Comparison of ENCODE assay signal across 24 cellular contexts in the genomic region with DNA sequence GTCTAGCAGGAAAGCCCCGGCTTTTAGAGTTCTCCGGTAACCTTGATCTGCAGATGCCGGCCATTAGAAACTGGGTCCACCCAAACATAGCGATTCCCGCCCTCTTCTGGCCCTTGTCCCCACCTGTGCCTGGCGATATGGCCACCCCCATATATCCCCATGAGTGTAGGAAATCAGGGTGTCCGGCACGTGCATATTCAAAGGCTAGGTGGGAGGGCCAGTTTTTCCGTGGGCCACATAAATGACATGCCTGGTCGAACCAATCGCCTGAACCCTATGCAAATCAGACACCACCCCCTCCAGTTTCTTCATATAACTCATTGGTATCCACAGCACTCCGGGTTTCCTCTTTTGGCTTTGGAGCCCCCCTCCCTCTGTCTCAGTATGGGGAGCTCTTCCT. TPM values are rescaled to one million over a fixed set of nuclear protein-coding genes. Genes with fewer than 3 reads are reported as not detected.
DNase-seq lines count a peak whose midpoint lies in the region; ATAC-seq, FAIRE-seq and TF ChIP-seq lines count a peak whose summit lies in the region.
"Had no signal": no experiment of that assay in that cellular context is flagged by ENCODE, and none has a peak within 500 bp of the region (broad histone marks: within the 10 kb centered on the region; RNA-seq: fewer than 3 reads in every experiment).

No MANE protein-coding gene starts in this region.

- POLR2A ChIA-PET in HepG2 (lab: Yijun Ruan, JAX) (no interaction called here), endothelial cell of umbilical vein (lab: Charles Lee) (interaction anchor here (1.5 to 2.6 kb wide), 3 partner anchors 23 to 51 kb away, joined by 3 to 38 read pairs (median 24); no protein-coding TSS in a partner anchor)

- TF ChIP-seq EP300 in HepG2 (IDR thresholded peaks at IDR 0.05; ENCODE audit: low read depth in 2 of 2, low read length in 2 of 2) = no peak
- no peak for TF ChIP-seq EP300 in HepG2 (CRISPR knock-in tag; IDR thresholded peaks at IDR 0.05; ENCODE audit: borderline replicate concordance)

- no peaks in the 10 kb centered on the region for H3K9me3 ChIP-seq in right lobe of liver
- H3K9me3 ChIP-seq in HepG2 (ENCODE audit: low read length) = no peaks in the 10 kb centered on the region
- no peaks in the 10 kb centered on the region for H3K9me3 ChIP-seq in endothelial cell of umbilical vein (replicated peaks; ENCODE audit: control insufficient read depth, insufficient read depth, low read length)
- no peaks in the 10 kb centered on the region for H3K9me3 ChIP-seq in parathyroid adenoma (ENCODE audit: control insufficient read depth, low read length)
- H3K9me3 ChIP-seq: BLaER1, HAP-1, transverse colon had no signal

- FAIRE-seq in HepG2 (lab: Jason Lieb, UNC) (no peak), endothelial cell of umbilical vein (lab: Jason Lieb, UNC) (no peak)

- BruUV-seq in HepG2 (replicated peaks; lab: Mats Ljungman, UMichigan) (no TSS peak), endothelial cell of umbilical vein (replicated peaks; lab: Mats Ljungman, UMichigan) (TSS peak; percentile 93)

- peak in 1 of 4 donors; percentile 18 for ATAC-seq in right lobe of liver
- ATAC-seq in HepG2 = no peak
- no peak for ATAC-seq in GM21723 (IDR thresholded peaks at IDR 0.05; ENCODE audit: unreplicated experiment)
- ATAC-seq in GM18858 (IDR thresholded peaks at IDR 0.05; ENCODE audit: unreplicated experiment) = no peak

- intact Hi-C loops in right lobe of liver (cut with DNase I) = no loop called here
- intact Hi-C loops in HepG2 (cut with micrococcal nuclease; ENCODE audit: unreplicated experiment) = no loop called here
- intact Hi-C loops in endothelial cell of umbilical vein (cut with micrococcal nuclease) = no loop called here

- H3K4me2 ChIP-seq in HepG2 (ENCODE audit: low read depth, low read length) = no peak overlapping the region
- H3K4me2 ChIP-seq in endothelial cell of umbilical vein (ENCODE audit: insufficient read depth, low read length) = peak overlapping the region; percentile 98
- no peak overlapping the region for H3K4me2 ChIP-seq in parathyroid adenoma (ENCODE audit: low read length)
- H3K4me2 ChIP-seq: BLaER1, smooth muscle cell had no signal

- no peak for TF ChIP-seq POLR2A in right lobe of liver (IDR thresholded peaks at IDR 0.05)
- TF ChIP-seq POLR2A in HepG2 (IDR thresholded peaks at IDR 0.05; ENCODE audit: insufficient read depth in 1 of 2, low read depth in 2 of 2, low read length in 2 of 2) = no peak
- no peak for TF ChIP-seq POLR2A in endothelial cell of umbilical vein (IDR thresholded peaks at IDR 0.05; ENCODE audit: low read depth, low read length)

- H3K79me2 ChIP-seq in HepG2 (ENCODE audit: insufficient read depth, low read length) (no peaks in the 10 kb centered on the region), endothelial cell of umbilical vein (ENCODE audit: control insufficient read depth, insufficient read depth, low read length) (peaks cover 26% of the 10 kb centered on the region), parathyroid adenoma (no peaks in the 10 kb centered on the region)

- no peaks in the 10 kb centered on the region for H3K9me1 ChIP-seq in endothelial cell of umbilical vein (replicated peaks; ENCODE audit: control insufficient read depth, extremely low read depth, insufficient read depth, low read length)

- no peaks in the 10 kb centered on the region for H3K36me3 ChIP-seq in right lobe of liver
- no peaks in the 10 kb centered on the region for H3K36me3 ChIP-seq in HepG2 (replicated peaks in 1 of 2; ENCODE audit: control insufficient read depth in 1 of 2, insufficient read depth in 2 of 2, low read length in 2 of 2)
- H3K36me3 ChIP-seq in endothelial cell of umbilical vein (ENCODE audit: control insufficient read depth in 2 of 2, extremely low read depth in 1 of 2, insufficient read depth in 2 of 2, low read length in 2 of 2) = no peaks in the 10 kb centered on the region
- no peaks in the 10 kb centered on the region for H3K36me3 ChIP-seq in parathyroid adenoma (ENCODE audit: control insufficient read depth, insufficient read depth, low read length)
- H3K36me3 ChIP-seq: BLaER1, HAP-1, transverse colon had no signal

- dilution Hi-C loops in endothelial cell of umbilical vein (cut with MboI; ENCODE audit: extremely low pct_ligation_motif_present, low sequenced_read_pairs) = no loop called here

- no peak overlapping the region for H3K9ac ChIP-seq in HepG2 (ENCODE audit: insufficient read depth, low read depth, low read length)
- H3K9ac ChIP-seq in endothelial cell of umbilical vein (replicated peaks; ENCODE audit: extremely low read depth, insufficient read depth, low read length) = peak overlapping the region; percentile 99
- no peak overlapping the region for H3K9ac ChIP-seq in parathyroid adenoma
- H3K9ac ChIP-seq: BLaER1 had no signal

- H4K20me1 ChIP-seq in HepG2 (ENCODE audit: insufficient read depth, low read length) (no peaks in the 10 kb centered on the region), endothelial cell of umbilical vein (replicated peaks; ENCODE audit: control insufficient read depth, extremely low read depth, insufficient read depth, low read length) (no peaks in the 10 kb centered on the region)
- H4K20me1 ChIP-seq: BLaER1 had no signal

- CTCF ChIA-PET in HepG2 (lab: Yijun Ruan, JAX; ENCODE audit: low intra/inter-chr PET ratio, low total read pairs) (no interaction called here), endothelial cell of umbilical vein (lab: Charles Lee) (interaction anchor here (0.8 to 4.8 kb wide), 8 partner anchors 17 to 83 kb away, joined by 3 to 42 read pairs (median 10); no protein-coding TSS in a partner anchor)

- in situ Hi-C loops in HepG2 (cut with HindIII; ENCODE audit: extremely low pct_ligation_motif_present, low pct_unique_long_range_greater_than_20kb) = no loop called here

- DNase-seq in right lobe of liver (no peak), HepG2 (ENCODE audit: low spot score) (no peak), endothelial cell of umbilical vein (ENCODE audit: low read depth, low spot score) (peak; percentile 68), CD1c-positive myeloid dendritic cell (ENCODE audit: extremely low spot score) (no peak), NCI-H226 (no peak)
- DNase-seq: ACHN; activated CD8-positive, alpha-beta memory T cell treated with anti-CD3 and anti-CD28 coated beads for 24 hours; activated naive CD4-positive, alpha-beta T cell treated with Interleukin-2 at 50 U/mL for 16 hours; activated T-cell treated with anti-CD3 and anti-CD28 coated beads, Interleukin-2, amount 50 U/mL, for 48 hours; amniotic stem cell; NCI-H526; stimulated activated CD4-positive, alpha-beta T cell treated with anti-CD3 and anti-CD28 coated beads, Interleukin-2, amount 100 ng/mL, for 48 hours; stimulated activated naive CD4-positive, alpha-beta T cell; transverse colon had no signal

- H3K4me3 ChIP-seq in right lobe of liver (no peak overlapping the region), HepG2 (replicated peaks in 1 of 3; ENCODE audit: insufficient read depth in 1 of 3, low read depth in 2 of 3, low read length in 3 of 3) (no peak overlapping the region), endothelial cell of umbilical vein (replicated peaks in 1 of 3; ENCODE audit: insufficient read depth in 1 of 3, low read depth in 1 of 3, low read length in 3 of 3) (no peak overlapping the region), parathyroid adenoma (ENCODE audit: low read depth, low read length) (no peak overlapping the region)
- H3K4me3 ChIP-seq: BLaER1, HAP-1, smooth muscle cell, transverse colon had no signal

- WGBS in right lobe of liver (ENCODE audit: insufficient coverage, low coverage, low lambda C conversion rate, missing lambda C conversion rate) = 65% methylated on average over 12 of the region's 12 CpGs
- WGBS in HepG2 (ENCODE audit: low lambda C conversion rate) = 61% methylated on average over 10 of the region's 12 CpGs

- no peaks in the 10 kb centered on the region for H3K4me1 ChIP-seq in right lobe of liver
- no peaks in the 10 kb centered on the region for H3K4me1 ChIP-seq in HepG2 (ENCODE audit: insufficient read depth, low read length)
- H3K4me1 ChIP-seq in endothelial cell of umbilical vein (ENCODE audit: control insufficient read depth, extremely low read depth, insufficient read depth, low read length) = peaks cover 37% of the 10 kb centered on the region
- no peaks in the 10 kb centered on the region for H3K4me1 ChIP-seq in parathyroid adenoma
- H3K4me1 ChIP-seq: HAP-1, transverse colon had no signal

- peak overlapping the region in 2 of 3 donors; percentile 8 to 54 for H3K27ac ChIP-seq in right lobe of liver
- no peak overlapping the region for H3K27ac ChIP-seq in HepG2 (ENCODE audit: extremely low read length, insufficient read depth, low read length)
- H3K27ac ChIP-seq in endothelial cell of umbilical vein (ENCODE audit: insufficient read depth, low read depth, low read length) = peak overlapping the region; percentile 97
- peak overlapping the region; percentile 65 for H3K27ac ChIP-seq in parathyroid adenoma
- H3K27ac ChIP-seq: BLaER1 had no signal

- H2AFZ ChIP-seq in HepG2 (ENCODE audit: low read length) (no peak overlapping the region), endothelial cell of umbilical vein (ENCODE audit: low read depth, low read length) (peak overlapping the region; percentile 53), parathyroid adenoma (no peak overlapping the region)

- TF ChIP-seq RAD21 in HepG2 (CRISPR knock-in tag; IDR thresholded peaks at IDR 0.05) = no peak

- H3K27me3 ChIP-seq in right lobe of liver (no peaks in the 10 kb centered on the region), HepG2 (ENCODE audit: control insufficient read depth in 1 of 2, insufficient read depth in 2 of 2, low read length in 2 of 2) (peaks cover 0 to 15% of the 10 kb centered on the region in 2 experiments; a peak in 3 of 5 replicates), endothelial cell of umbilical vein (ENCODE audit: control insufficient read depth in 2 of 2, insufficient read depth in 2 of 2, low read length in 2 of 2) (peaks cover 3 to 4% of the 10 kb centered on the region in 2 experiments), parathyroid adenoma (ENCODE audit: control insufficient read depth, insufficient read depth, low read length) (no peaks in the 10 kb centered on the region)
- H3K27me3 ChIP-seq: BLaER1 had no signal

- TF ChIP-seq CTCF in right lobe of liver (IDR thresholded peaks at IDR 0.05) (no peak), HepG2 (CRISPR knock-in tag; IDR thresholded peaks at IDR 0.05) (no peak), endothelial cell of umbilical vein (IDR thresholded peaks at IDR 0.05; ENCODE audit: extremely low read depth in 1 of 2, insufficient read depth in 1 of 2, low read depth in 1 of 2, low read length in 2 of 2) (no peak), parathyroid adenoma (IDR thresholded peaks at IDR 0.05) (no peak)

RNA-seq across cellular contexts. Expression of gene ERICH4, which starts 37.4 kb away (rescaled TPM):
- total RNA-seq in right lobe of liver (not detected), HepG2 (2016; rRNA removed; fragmentation: Illumina TruSeq; extraction: Trizol) (0.64 and 1.0 TPM in 2 replicates), endothelial cell of umbilical vein (not detected in 2 replicates)
- total RNA-seq in HepG2 (2016; cell fraction: cytosol; rRNA removed; fragmentation: Illumina TruSeq; extraction: Trizol; ENCODE audit: low read depth) = 0.26 and 0.71 TPM in 2 replicates
- total RNA-seq in HepG2 (2016; cell fraction: insoluble cytoplasmic fraction; rRNA removed; fragmentation: Illumina TruSeq; extraction: Trizol) = 0.84 and 1.5 TPM in 2 replicates
- total RNA-seq in HepG2 (2016; cell fraction: membrane; rRNA removed; fragmentation: Illumina TruSeq; extraction: Trizol) = 0.34 and 0.53 TPM in 2 replicates
- total RNA-seq in HepG2 (2016; cell fraction: nucleus; rRNA removed; fragmentation: Illumina TruSeq; extraction: Trizol) = 0.59 TPM in 1 of 2 replicates, not detected in the other
- polyA plus RNA-seq in HepG2 (2011; rRNA removed) (0.38 and 0.40 TPM in 2 replicates), endothelial cell of umbilical vein (not detected in 2 replicates)
- polyA plus RNA-seq in HepG2 (2011; cell fraction: cytosol; rRNA removed) = 0.13 and 0.49 TPM in 2 replicates
- 0.21 TPM in 1 of 2 replicates, not detected in the other for polyA plus RNA-seq in HepG2 (2011; cell fraction: nucleus; rRNA removed)
- 1.1 and 2.3 TPM in 2 replicates for polyA plus RNA-seq in HepG2 (2012)
- 0.52 and 0.62 TPM in 2 replicates for polyA plus RNA-seq in HepG2 (2016; cell fraction: cytosol; fragmentation: Illumina TruSeq; extraction: Trizol; ENCODE audit: low read depth)
- 1.4 and 1.7 TPM in 2 replicates for polyA plus RNA-seq in HepG2 (2016; cell fraction: insoluble cytoplasmic fraction; fragmentation: Illumina TruSeq; extraction: Trizol; ENCODE audit: low read depth)
- 0.61 and 0.69 TPM in 2 replicates for polyA plus RNA-seq in HepG2 (2016; cell fraction: membrane; fragmentation: Illumina TruSeq; extraction: Trizol; ENCODE audit: low read depth)
- 0.55 and 0.89 TPM in 2 replicates for polyA plus RNA-seq in HepG2 (2016; cell fraction: nucleus; fragmentation: Illumina TruSeq; extraction: Trizol; ENCODE audit: insufficient read depth, low read depth)
- not detected in 2 replicates for polyA minus RNA-seq in HepG2 (2011; rRNA and poly(A)+ RNA removed; ENCODE audit: low replicate concordance)
- polyA minus RNA-seq in HepG2 (2011; cell fraction: cytosol; rRNA and poly(A)+ RNA removed) = not detected in 2 replicates
- 0.52 TPM in 1 of 2 replicates, not detected in the other for polyA minus RNA-seq in HepG2 (2011; cell fraction: nucleus; rRNA and poly(A)+ RNA removed)
- polyA plus RNA-seq in endothelial cell of umbilical vein (2011; cell fraction: cytosol; rRNA removed) = not detected in 2 replicates
- not detected in 2 replicates for polyA plus RNA-seq in endothelial cell of umbilical vein (2011; cell fraction: nucleus; rRNA removed)
- not detected in 2 replicates for polyA plus RNA-seq in endothelial cell of umbilical vein (2012)
- not detected in 2 replicates for polyA minus RNA-seq in endothelial cell of umbilical vein
- polyA minus RNA-seq in endothelial cell of umbilical vein (2011; cell fraction: cytosol; rRNA and poly(A)+ RNA removed) = not detected
- not detected in 2 replicates for polyA minus RNA-seq in endothelial cell of umbilical vein (2011; cell fraction: nucleus; rRNA and poly(A)+ RNA removed)
- total RNA-seq: lung microvascular endothelial cell, MCF 10A, OCI-LY7, pulmonary artery endothelial cell, smooth muscle cell, transverse colon had no signal
- polyA plus RNA-seq: smooth muscle cell had no signal

RNA-seq across cellular contexts. Expression of gene DMAC2, which starts 40.6 kb away (rescaled TPM):
- total RNA-seq in right lobe of liver (10 to 100 TPM; 18.9 to 30.5 (median 22.5) TPM), HepG2 (2016; rRNA removed; fragmentation: Illumina TruSeq; extraction: Trizol) (39.0 and 51.9 TPM in 2 replicates), endothelial cell of umbilical vein (63.2 and 65.4 TPM in 2 replicates)
- total RNA-seq in HepG2 (2016; cell fraction: cytosol; rRNA removed; fragmentation: Illumina TruSeq; extraction: Trizol; ENCODE audit: low read depth) = 10.2 and 12.0 TPM in 2 replicates
- 38.9 and 54.2 TPM in 2 replicates for total RNA-seq in HepG2 (2016; cell fraction: insoluble cytoplasmic fraction; rRNA removed; fragmentation: Illumina TruSeq; extraction: Trizol)
- total RNA-seq in HepG2 (2016; cell fraction: membrane; rRNA removed; fragmentation: Illumina TruSeq; extraction: Trizol) = 31.2 and 31.3 TPM in 2 replicates
- total RNA-seq in HepG2 (2016; cell fraction: nucleus; rRNA removed; fragmentation: Illumina TruSeq; extraction: Trizol) = 18.5 and 20.2 TPM in 2 replicates
- polyA plus RNA-seq in HepG2 (2011; rRNA removed) (66.0 TPM in 2 replicates), endothelial cell of umbilical vein (124 and 137 TPM in 2 replicates)
- polyA plus RNA-seq in HepG2 (2011; cell fraction: cytosol; rRNA removed) = 76.3 and 90.6 TPM in 2 replicates
- 43.1 and 45.0 TPM in 2 replicates for polyA plus RNA-seq in HepG2 (2011; cell fraction: nucleus; rRNA removed)
- polyA plus RNA-seq in HepG2 (2012) = 39.8 and 45.8 TPM in 2 replicates
- 16.8 TPM in 2 replicates for polyA plus RNA-seq in HepG2 (2016; cell fraction: cytosol; fragmentation: Illumina TruSeq; extraction: Trizol; ENCODE audit: low read depth)
- 69.0 and 74.8 TPM in 2 replicates for polyA plus RNA-seq in HepG2 (2016; cell fraction: insoluble cytoplasmic fraction; fragmentation: Illumina TruSeq; extraction: Trizol; ENCODE audit: low read depth)
- polyA plus RNA-seq in HepG2 (2016; cell fraction: membrane; fragmentation: Illumina TruSeq; extraction: Trizol; ENCODE audit: low read depth) = 33.3 and 38.0 TPM in 2 replicates
- 38.1 and 41.9 TPM in 2 replicates for polyA plus RNA-seq in HepG2 (2016; cell fraction: nucleus; fragmentation: Illumina TruSeq; extraction: Trizol; ENCODE audit: insufficient read depth, low read depth)
- polyA minus RNA-seq in HepG2 (2011; rRNA and poly(A)+ RNA removed; ENCODE audit: low replicate concordance) = 51.2 and 105 TPM in 2 replicates
- polyA minus RNA-seq in HepG2 (2011; cell fraction: cytosol; rRNA and poly(A)+ RNA removed) = 36.5 and 37.9 TPM in 2 replicates
- 14.3 and 18.3 TPM in 2 replicates for polyA minus RNA-seq in HepG2 (2011; cell fraction: nucleus; rRNA and poly(A)+ RNA removed)
- 110 and 114 TPM in 2 replicates for polyA plus RNA-seq in endothelial cell of umbilical vein (2011; cell fraction: cytosol; rRNA removed)
- 48.6 and 56.2 TPM in 2 replicates for polyA plus RNA-seq in endothelial cell of umbilical vein (2011; cell fraction: nucleus; rRNA removed)
- 68.5 and 73.4 TPM in 2 replicates for polyA plus RNA-seq in endothelial cell of umbilical vein (2012)
- 63.9 and 76.2 TPM in 2 replicates for polyA minus RNA-seq in endothelial cell of umbilical vein
- polyA minus RNA-seq in endothelial cell of umbilical vein (2011; cell fraction: cytosol; rRNA and poly(A)+ RNA removed) = 22.8 TPM
- 14.6 and 16.3 TPM in 2 replicates for polyA minus RNA-seq in endothelial cell of umbilical vein (2011; cell fraction: nucleus; rRNA and poly(A)+ RNA removed)

RNA-seq across cellular contexts. Expression of gene B3GNT8, which starts 53.2 kb away (rescaled TPM):
- total RNA-seq in right lobe of liver = 1 to 10 TPM in 1 of 6 experiments, under 1 TPM in 5; 0.50 to 1.2 (median 0.63) TPM
- 1.9 and 2.3 TPM in 2 replicates for total RNA-seq in HepG2 (2016; rRNA removed; fragmentation: Illumina TruSeq; extraction: Trizol)
- total RNA-seq in HepG2 (2016; cell fraction: cytosol; rRNA removed; fragmentation: Illumina TruSeq; extraction: Trizol; ENCODE audit: low read depth) = 0.26 and 0.71 TPM in 2 replicates
- total RNA-seq in HepG2 (2016; cell fraction: insoluble cytoplasmic fraction; rRNA removed; fragmentation: Illumina TruSeq; extraction: Trizol) = 1.4 and 1.9 TPM in 2 replicates
- total RNA-seq in HepG2 (2016; cell fraction: membrane; rRNA removed; fragmentation: Illumina TruSeq; extraction: Trizol) = 0.90 and 1.1 TPM in 2 replicates
- 2.1 and 3.1 TPM in 2 replicates for total RNA-seq in HepG2 (2016; cell fraction: nucleus; rRNA removed; fragmentation: Illumina TruSeq; extraction: Trizol)
- 0.26 and 0.44 TPM in 2 replicates for polyA plus RNA-seq in HepG2 (2011; rRNA removed)
- 0.40 and 0.48 TPM in 2 replicates for polyA plus RNA-seq in HepG2 (2011; cell fraction: cytosol; rRNA removed)
- polyA plus RNA-seq in HepG2 (2011; cell fraction: nucleus; rRNA removed) = 0.54 and 1.00 TPM in 2 replicates
- polyA plus RNA-seq in HepG2 (2012) = 0.35 and 1.1 TPM in 2 replicates
- 0.43 and 0.69 TPM in 2 replicates for polyA plus RNA-seq in HepG2 (2016; cell fraction: cytosol; fragmentation: Illumina TruSeq; extraction: Trizol; ENCODE audit: low read depth)
- polyA plus RNA-seq in HepG2 (2016; cell fraction: insoluble cytoplasmic fraction; fragmentation: Illumina TruSeq; extraction: Trizol; ENCODE audit: low read depth) = 0.58 and 1.1 TPM in 2 replicates
- polyA plus RNA-seq in HepG2 (2016; cell fraction: membrane; fragmentation: Illumina TruSeq; extraction: Trizol; ENCODE audit: low read depth) = 0.34 and 0.42 TPM in 2 replicates
- polyA plus RNA-seq in HepG2 (2016; cell fraction: nucleus; fragmentation: Illumina TruSeq; extraction: Trizol; ENCODE audit: insufficient read depth, low read depth) = 2.2 and 3.1 TPM in 2 replicates
- polyA minus RNA-seq in HepG2 (2011; rRNA and poly(A)+ RNA removed; ENCODE audit: low replicate concordance) = 1.3 TPM in 1 of 2 replicates, not detected in the other
- polyA minus RNA-seq in HepG2 (2011; cell fraction: cytosol; rRNA and poly(A)+ RNA removed) = 1.1 TPM in 1 of 2 replicates, not detected in the other
- polyA minus RNA-seq in HepG2 (2011; cell fraction: nucleus; rRNA and poly(A)+ RNA removed) = 0.50 and 0.52 TPM in 2 replicates
- 6.5 and 7.6 TPM in 2 replicates for total RNA-seq in endothelial cell of umbilical vein
- 3.6 and 4.1 TPM in 2 replicates for polyA plus RNA-seq in endothelial cell of umbilical vein
- 1.7 and 1.9 TPM in 2 replicates for polyA plus RNA-seq in endothelial cell of umbilical vein (2011; cell fraction: cytosol; rRNA removed)
- polyA plus RNA-seq in endothelial cell of umbilical vein (2011; cell fraction: nucleus; rRNA removed) = 0.61 and 1.1 TPM in 2 replicates
- 4.0 and 4.3 TPM in 2 replicates for polyA plus RNA-seq in endothelial cell of umbilical vein (2012)
- polyA minus RNA-seq in endothelial cell of umbilical vein = 0.70 and 1.8 TPM in 2 replicates
- polyA minus RNA-seq in endothelial cell of umbilical vein (2011; cell fraction: cytosol; rRNA and poly(A)+ RNA removed) = not detected
- polyA minus RNA-seq in endothelial cell of umbilical vein (2011; cell fraction: nucleus; rRNA and poly(A)+ RNA removed) = 1.3 and 1.5 TPM in 2 replicates
- total RNA-seq: MCF 10A had no signal
